27 cellular contexts compared by ENCODE assay signal in the genomic region with DNA sequence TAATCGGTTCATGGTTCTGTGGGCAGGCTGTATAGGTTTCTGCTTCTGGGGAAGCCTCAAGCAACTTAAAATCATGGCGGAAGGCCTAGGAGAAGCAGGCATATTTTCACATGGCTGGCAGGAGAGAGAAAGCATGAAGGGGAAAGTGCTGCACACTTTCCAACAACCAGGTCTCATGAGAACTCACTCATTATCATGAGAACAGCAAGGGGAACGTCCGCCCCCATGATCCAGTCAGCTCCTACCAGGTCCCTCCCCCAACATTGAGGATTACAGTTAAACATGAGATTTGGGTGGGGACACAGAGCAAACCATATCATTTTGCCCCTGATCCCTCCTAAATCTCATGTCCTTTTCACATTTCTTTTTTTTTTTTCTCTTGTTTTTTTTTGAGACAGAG.
"Had no signal": no experiment of that assay in that cellular context is flagged by ENCODE, and none has a peak within 500 bp of the region (broad histone marks: within the 10 kb centered on the region; RNA-seq: fewer than 3 reads in every experiment).

No MANE protein-coding gene starts in this region.

- H3K36me3 ChIP-seq: colonic mucosa, esophagus muscularis mucosa, heart left ventricle, neutrophil, right lobe of liver, thyroid gland, upper lobe of right lung, WERI-Rb-1 had no signal

- H3K27ac ChIP-seq: colonic mucosa, esophagus muscularis mucosa, foreskin keratinocyte, heart left ventricle, neutrophil, right lobe of liver, stomach, thyroid gland, upper lobe of right lung, WERI-Rb-1 had no signal

- H3K9me3 ChIP-seq: colonic mucosa, esophagus muscularis mucosa, neutrophil, right lobe of liver, SK-N-SH, thyroid gland, upper lobe of right lung had no signal

- H3K27me3 ChIP-seq: colonic mucosa, esophagus muscularis mucosa, foreskin keratinocyte, heart left ventricle, neutrophil, right lobe of liver, stomach, thyroid gland, upper lobe of right lung had no signal

- ATAC-seq: foreskin keratinocyte; heart left ventricle; naive thymus-derived CD4-positive, alpha-beta T cell; right lobe of liver; upper lobe of right lung had no signal

- H3K4me1 ChIP-seq: colonic mucosa, foreskin keratinocyte, right lobe of liver, upper lobe of right lung had no signal

- H3K27ac Mint-ChIP-seq: activated CD4-positive, alpha-beta memory T cell treated with anti-CD3 and anti-CD28 coated beads, Interleukin-2, amount 10 ng/mL, durations not matched to agents 7 days and 5 days; activated CD4-positive, alpha-beta T cell treated with anti-CD3 and anti-CD28 coated beads, Interleukin-2, amount 10 ng/mL, durations not matched to agents 7 days and 5 days; activated T-cell treated with anti-CD3 and anti-CD28 coated beads, Interleukin-2, amount 50 U/mL, for 24 hours; mesothelial cell of epicardium; T-helper 1 cell treated with Interleukin-12 subunit alpha and Interleukin-12 subunit beta and Interleukin-4 antibody, amounts not matched to agents 30 μg/mL and 1 μg/mL, for 36 hours had no signal

- H3K27me3 Mint-ChIP-seq: activated CD4-positive, alpha-beta memory T cell treated with anti-CD3 and anti-CD28 coated beads, Interleukin-2, amount 10 ng/mL, durations not matched to agents 7 days and 5 days; activated CD4-positive, alpha-beta T cell treated with anti-CD3 and anti-CD28 coated beads, Interleukin-2, amount 10 ng/mL, durations not matched to agents 7 days and 5 days; activated T-cell treated with anti-CD3 and anti-CD28 coated beads, Interleukin-2, amount 50 U/mL, for 24 hours; central memory CD8-positive, alpha-beta T cell; naive thymus-derived CD4-positive, alpha-beta T cell had no signal

- H3K4me3 ChIP-seq: colonic mucosa, esophagus muscularis mucosa, heart left ventricle, right lobe of liver, stomach, thyroid gland, upper lobe of right lung had no signal

- H3K4me3 Mint-ChIP-seq: activated CD4-positive, alpha-beta memory T cell treated with anti-CD3 and anti-CD28 coated beads, Interleukin-2, amount 10 ng/mL, durations not matched to agents 7 days and 5 days; activated CD4-positive, alpha-beta T cell treated with anti-CD3 and anti-CD28 coated beads, Interleukin-2, amount 10 ng/mL, durations not matched to agents 7 days and 5 days; activated T-cell treated with anti-CD3 and anti-CD28 coated beads, Interleukin-2, amount 50 U/mL, for 24 hours; central memory CD8-positive, alpha-beta T cell; mesothelial cell of epicardium; naive thymus-derived CD4-positive, alpha-beta T cell; T-helper 1 cell treated with Interleukin-12 subunit alpha and Interleukin-12 subunit beta and Interleukin-4 antibody, amounts not matched to agents 30 μg/mL and 1 μg/mL, for 36 hours had no signal

- DNase-seq: activated CD4-positive, alpha-beta memory T cell treated with anti-CD3 and anti-CD28 coated beads, Interleukin-2, amount 10 ng/mL, durations not matched to agents 7 days and 5 days; activated CD4-positive, alpha-beta T cell treated with anti-CD3 and anti-CD28 coated beads for 1 hour; activated CD4-positive, alpha-beta T cell treated with anti-CD3 and anti-CD28 coated beads, Interleukin-2, amount 10 ng/mL, durations not matched to agents 7 days and 5 days; activated CD8-positive, alpha-beta memory T cell treated with anti-CD3 and anti-CD28 coated beads, Interleukin-2, amount 50 U/mL, for 48 hours; activated gamma-delta T cell treated with Interleukin-2 at 50 U/mL for 16 hours; activated naive CD4-positive, alpha-beta T cell treated with anti-CD3 and anti-CD28 coated beads, Interleukin-2, amount 50 U/mL, for 16 hours; activated T-cell treated with anti-CD3 and anti-CD28 coated beads, Interleukin-2, amount 50 U/mL, for 24 hours; colonic mucosa; effector memory CD4-positive, alpha-beta T cell; foreskin keratinocyte; heart left ventricle; hypothalamus; naive thymus-derived CD4-positive, alpha-beta T cell; right lobe of liver; SK-N-SH; stimulated activated CD4-positive, alpha-beta T cell treated with anti-CD3 and anti-CD28 coated beads, Interleukin-2, amount 100 ng/mL, for 48 hours; stomach; SW 1271; T1000; thyroid gland; upper lobe of right lung; WERI-Rb-1 had no signal
